In genomic region chr11:924406-925157, GRCh38 we compare ENCODE assay signal across 15 cellular contexts. TPM values are rescaled to one million over a fixed set of nuclear protein-coding genes. Genes with fewer than 3 reads are reported as not detected.
DNase-seq lines count a peak whose midpoint lies in the region; ATAC-seq, FAIRE-seq and TF ChIP-seq lines count a peak whose summit lies in the region.
"Had no signal": no experiment of that assay in that cellular context is flagged by ENCODE, and none has a peak within 500 bp of the region (broad histone marks: within the 10 kb centered on the region; RNA-seq: fewer than 3 reads in every experiment).

No MANE protein-coding gene starts in this region.

- dilution Hi-C loops in endothelial cell of umbilical vein (cut with MboI; ENCODE audit: extremely low pct_ligation_motif_present, low sequenced_read_pairs): no loop called here

- POLR2A ChIA-PET in endothelial cell of umbilical vein (lab: Charles Lee): no interaction called here

- peaks cover 33% of the 10 kb centered on the region for H3K4me1 Mint-ChIP-seq in activated naive CD4-positive, alpha-beta T cell treated with anti-CD3 and anti-CD28 coated beads, Interleukin-2, amount 10 ng/mL, durations not matched to agents 7 days and 5 days

- H3K27me3 ChIP-seq in endothelial cell of umbilical vein (ENCODE audit: control insufficient read depth in 2 of 2, insufficient read depth in 2 of 2, low read length in 2 of 2): no peaks in the 10 kb centered on the region
- H3K27me3 ChIP-seq in neuronal stem cell (ENCODE audit: control insufficient read depth in 3 of 3, insufficient read depth in 3 of 3, low read depth in 1 of 3, low read length in 3 of 3): no peaks in the 10 kb centered on the region
- H3K27me3 ChIP-seq in aorta (ENCODE audit: control insufficient read depth in 1 of 2, insufficient read depth in 2 of 2, low read length in 1 of 2): no peaks in the 10 kb centered on the region

- FAIRE-seq in endothelial cell of umbilical vein (lab: Jason Lieb, UNC): no peak

- H2BK12ac ChIP-seq in neuronal stem cell (ENCODE audit: low read length): peak overlapping the region; percentile 99

- H3K36me3 ChIP-seq in endothelial cell of umbilical vein (ENCODE audit: control insufficient read depth in 2 of 2, extremely low read depth in 1 of 2, insufficient read depth in 2 of 2, low read length in 2 of 2) (peaks cover 0 to 2% of the 10 kb centered on the region in 2 experiments), neuronal stem cell (replicated peaks in 1 of 2; ENCODE audit: control insufficient read depth in 2 of 2, insufficient read depth in 2 of 2, low read length in 2 of 2) (peaks cover 3 to 29% of the 10 kb centered on the region in 2 donors), aorta (ENCODE audit: control insufficient read depth in 1 of 2, insufficient read depth in 2 of 2, low read length in 1 of 2) (no peaks in the 10 kb centered on the region)

- intact Hi-C loops in endothelial cell of umbilical vein (cut with micrococcal nuclease) (loop anchor here (2.0 kb wide), 1 partner anchor 14 kb away; the partner anchor contains the start of gene CHID1), aorta (cut with DNase I) (loop anchor here (5.0 to 10.0 kb wide), 2 partner anchors 130 to 413 kb away; no protein-coding TSS in a partner anchor)

- peak overlapping the region; percentile 48 for H2BK120ac ChIP-seq in neuronal stem cell (ENCODE audit: low read depth, low read length)

- H3K9ac ChIP-seq in endothelial cell of umbilical vein (replicated peaks; ENCODE audit: extremely low read depth, insufficient read depth, low read length) (no peak overlapping the region), neuronal stem cell (ENCODE audit: low read depth, low read length, poor library complexity) (peak overlapping the region; percentile 14)
- H3K9ac ChIP-seq: parathyroid adenoma had no signal

- no peak overlapping the region for H3K27ac ChIP-seq in endothelial cell of umbilical vein (ENCODE audit: insufficient read depth, low read depth, low read length)
- no peak overlapping the region for H3K27ac ChIP-seq in neuronal stem cell (replicated peaks; ENCODE audit: low read length)
- no peak overlapping the region for H3K27ac ChIP-seq in aorta (ENCODE audit: low read depth in 1 of 2, low read length in 2 of 2)
- H3K27ac ChIP-seq: parathyroid adenoma had no signal

- no TSS peak for BruUV-seq in endothelial cell of umbilical vein (replicated peaks; lab: Mats Ljungman, UMichigan)

- H3K4me1 ChIP-seq in endothelial cell of umbilical vein (ENCODE audit: control insufficient read depth, extremely low read depth, insufficient read depth, low read length) (peaks cover 17% of the 10 kb centered on the region), neuronal stem cell (ENCODE audit: control insufficient read depth in 2 of 2, insufficient read depth in 1 of 2, low read depth in 1 of 2, low read length in 2 of 2) (peaks cover 3 to 13% of the 10 kb centered on the region in 2 donors), aorta (ENCODE audit: control insufficient read depth in 1 of 2, insufficient read depth in 2 of 2, low read length in 2 of 2) (no peaks in the 10 kb centered on the region)

- H3K9me3 ChIP-seq in endothelial cell of umbilical vein (replicated peaks; ENCODE audit: control insufficient read depth, insufficient read depth, low read length) (no peaks in the 10 kb centered on the region), neuronal stem cell (replicated peaks in 1 of 2; ENCODE audit: control insufficient read depth in 2 of 2, insufficient read depth in 1 of 2, low read depth in 1 of 2, low read length in 2 of 2) (no peaks in the 10 kb centered on the region), aorta (ENCODE audit: control insufficient read depth, low read length) (no peaks in the 10 kb centered on the region)

- peaks cover 2% of the 10 kb centered on the region for H3K79me1 ChIP-seq in neuronal stem cell (ENCODE audit: low read depth, low read length)

- no peak for TF ChIP-seq CTCF in endothelial cell of umbilical vein (IDR thresholded peaks at IDR 0.05; ENCODE audit: extremely low read depth in 1 of 2, insufficient read depth in 1 of 2, low read depth in 1 of 2, low read length in 2 of 2)

- peak overlapping the region; percentile 78 for H2BK15ac ChIP-seq in neuronal stem cell (ENCODE audit: low read length)

- H4K20me1 ChIP-seq in endothelial cell of umbilical vein (replicated peaks; ENCODE audit: control insufficient read depth, extremely low read depth, insufficient read depth, low read length): peaks cover 2% of the 10 kb centered on the region

- no peak for TF ChIP-seq POLR2A in endothelial cell of umbilical vein (IDR thresholded peaks at IDR 0.05; ENCODE audit: low read depth, low read length)

- peak overlapping the region; percentile 47 for H3K23ac ChIP-seq in neuronal stem cell (ENCODE audit: low read depth, low read length, poor library complexity)

- peak overlapping the region; percentile 70 for H4K8ac ChIP-seq in neuronal stem cell (ENCODE audit: low read depth, low read length)

- no peak overlapping the region for H3K27ac Mint-ChIP-seq in activated naive CD4-positive, alpha-beta T cell treated with anti-CD3 and anti-CD28 coated beads, Interleukin-2, amount 10 ng/mL, durations not matched to agents 7 days and 5 days
- H3K27ac Mint-ChIP-seq: activated CD4-positive, alpha-beta T cell treated with anti-CD3 and anti-CD28 coated beads for 36 hours had no signal

- H3K4me3 Mint-ChIP-seq in activated naive CD4-positive, alpha-beta T cell treated with anti-CD3 and anti-CD28 coated beads, Interleukin-2, amount 10 ng/mL, durations not matched to agents 7 days and 5 days: peak overlapping the region; percentile 23
- H3K4me3 Mint-ChIP-seq: activated CD4-positive, alpha-beta T cell treated with anti-CD3 and anti-CD28 coated beads for 36 hours had no signal

- H2AFZ ChIP-seq in endothelial cell of umbilical vein (ENCODE audit: low read depth, low read length): peak overlapping the region; percentile 97
- peak overlapping the region; percentile 66 for H2AFZ ChIP-seq in neuronal stem cell (ENCODE audit: low read length)

- peaks cover 26% of the 10 kb centered on the region for H3K79me2 ChIP-seq in endothelial cell of umbilical vein (ENCODE audit: control insufficient read depth, insufficient read depth, low read length)
- H3K79me2 ChIP-seq: parathyroid adenoma had no signal

- no CpG with 5 or more reads among the region's 18 CpGs for WGBS in neuronal stem cell (ENCODE audit: extremely low coverage in 2 of 2, insufficient read length in 2 of 2, insufficient replicate concordance in 1 of 2), 2 donors
- WGBS in aorta, 2 donors: 68 to 72% methylated on average over 18 of the region's 18 CpGs

- DNase-seq in activated naive CD4-positive, alpha-beta T cell treated with anti-CD3 and anti-CD28 coated beads, Interleukin-2, amount 10 ng/mL, durations not matched to agents 7 days and 5 days: no peak
- DNase-seq in activated naive CD4-positive, alpha-beta T cell (lab: John Stamatoyannopoulos, UW): no peak
- DNase-seq in endothelial cell of umbilical vein (ENCODE audit: low read depth, low spot score) (no peak), neuronal stem cell (ENCODE audit: low spot score) (no peak), aorta (no peak), RKO (ENCODE audit: low spot score) (no peak)
- DNase-seq: ACHN; activated CD4-positive, alpha-beta T cell treated with anti-CD3 and anti-CD28 coated beads for 36 hours; activated naive CD4-positive, alpha-beta T cell treated with Interleukin-2 at 50 U/mL for 16 hours; DMS79; MM.1S; stimulated activated CD4-positive, alpha-beta T cell treated with anti-CD3 and anti-CD28 coated beads, Interleukin-4, amount 100 ng/mL, for 4 hours had no signal

- H3K18ac ChIP-seq in neuronal stem cell (ENCODE audit: low read length): peak overlapping the region; percentile 84

- H3K4me3 ChIP-seq in endothelial cell of umbilical vein (replicated peaks in 1 of 3; ENCODE audit: insufficient read depth in 1 of 3, low read depth in 1 of 3, low read length in 3 of 3) (no peak overlapping the region), neuronal stem cell (ENCODE audit: low read length in 2 of 2) (no peak overlapping the region), aorta (ENCODE audit: low read length in 2 of 2) (no peak overlapping the region)

- peak overlapping the region; percentile 94 for H2AK5ac ChIP-seq in neuronal stem cell (ENCODE audit: low read depth, low read length)

- peak overlapping the region; percentile 17 for H3K4me2 ChIP-seq in endothelial cell of umbilical vein (ENCODE audit: insufficient read depth, low read length)
- H3K4me2 ChIP-seq in neuronal stem cell (ENCODE audit: insufficient read depth, low read length, poor library complexity, severe bottlenecking): no peak overlapping the region

- no peak overlapping the region for H2BK5ac ChIP-seq in neuronal stem cell (ENCODE audit: low read length)

- CTCF ChIA-PET in activated naive CD4-positive, alpha-beta T cell treated with anti-CD3 and anti-CD28 coated beads, Interleukin-2, amount 10 ng/mL, durations not matched to agents 7 days and 5 days (lab: Charles Lee): interaction anchor here (1.1 to 1.7 kb wide), 2 partner anchors 13 kb away, joined by 4 read pairs; no protein-coding TSS in a partner anchor
- CTCF ChIA-PET in endothelial cell of umbilical vein (lab: Charles Lee): interaction anchor here (0.8 to 2.8 kb wide), 13 partner anchors 9 to 127 kb away, joined by 3 to 13 read pairs (median 7); partner anchors contain the start of gene TSPAN4

- no peaks in the 10 kb centered on the region for H3K9me1 ChIP-seq in endothelial cell of umbilical vein (replicated peaks; ENCODE audit: control insufficient read depth, extremely low read depth, insufficient read depth, low read length)

- ATAC-seq in aorta (ENCODE audit: low FRiP score) (peak; percentile 23), GM19035 (IDR thresholded peaks at IDR 0.05; ENCODE audit: unreplicated experiment) (no peak), GM21737 (IDR thresholded peaks at IDR 0.05; ENCODE audit: unreplicated experiment) (no peak)

- H3K14ac ChIP-seq in neuronal stem cell (ENCODE audit: low read length): no peak overlapping the region

- no peak overlapping the region for H3K4ac ChIP-seq in neuronal stem cell (ENCODE audit: low read length)

- peaks cover 9% of the 10 kb centered on the region for H3K36me3 Mint-ChIP-seq in activated naive CD4-positive, alpha-beta T cell treated with anti-CD3 and anti-CD28 coated beads, Interleukin-2, amount 10 ng/mL, durations not matched to agents 7 days and 5 days

- H4K91ac ChIP-seq in neuronal stem cell (ENCODE audit: low read depth, low read length, poor library complexity): peak overlapping the region; percentile 73

- H3K9me3 Mint-ChIP-seq in activated naive CD4-positive, alpha-beta T cell treated with anti-CD3 and anti-CD28 coated beads, Interleukin-2, amount 10 ng/mL, durations not matched to agents 7 days and 5 days: no peaks in the 10 kb centered on the region

- H3K27me3 Mint-ChIP-seq in activated naive CD4-positive, alpha-beta T cell treated with anti-CD3 and anti-CD28 coated beads, Interleukin-2, amount 10 ng/mL, durations not matched to agents 7 days and 5 days: peaks cover 4% of the 10 kb centered on the region
- H3K27me3 Mint-ChIP-seq: activated CD4-positive, alpha-beta T cell treated with anti-CD3 and anti-CD28 coated beads for 36 hours had no signal

RNA-seq across cellular contexts. Expression of gene AP2A2, which starts 1.1 kb away (rescaled TPM):
- total RNA-seq in endothelial cell of umbilical vein (92.5 and 92.6 TPM in 2 replicates), aorta (100 to 1,000 TPM in 1 of 2 donors, 10 to 100 TPM in 1; 93.3 to 147 TPM)
- polyA plus RNA-seq in endothelial cell of umbilical vein (89.5 and 109 TPM in 2 replicates), aorta (10 to 100 TPM; 14.0 to 47.3 TPM)
- polyA plus RNA-seq in endothelial cell of umbilical vein (2011; cell fraction: cytosol; rRNA removed): 59.7 and 67.5 TPM in 2 replicates
- polyA plus RNA-seq in endothelial cell of umbilical vein (2011; cell fraction: nucleus; rRNA removed): 207 and 227 TPM in 2 replicates
- polyA plus RNA-seq in endothelial cell of umbilical vein (2012): 60.5 and 72.6 TPM in 2 replicates
- polyA minus RNA-seq in endothelial cell of umbilical vein: 91.0 and 107 TPM in 2 replicates
- 42.9 TPM for polyA minus RNA-seq in endothelial cell of umbilical vein (2011; cell fraction: cytosol; rRNA and poly(A)+ RNA removed)
- polyA minus RNA-seq in endothelial cell of umbilical vein (2011; cell fraction: nucleus; rRNA and poly(A)+ RNA removed): 99.5 and 108 TPM in 2 replicates
- 49.2 TPM for polyA plus RNA-seq in neuronal stem cell (2013, experiment 1 of 2)
- 52.4 TPM for polyA plus RNA-seq in neuronal stem cell (2013, experiment 2 of 2)

RNA-seq across cellular contexts. Expression of gene CHID1, which starts 14.0 kb away (rescaled TPM):
- 86.2 and 89.8 TPM in 2 replicates for total RNA-seq in endothelial cell of umbilical vein
- 98.2 and 107 TPM in 2 replicates for polyA plus RNA-seq in endothelial cell of umbilical vein
- polyA plus RNA-seq in endothelial cell of umbilical vein (2011; cell fraction: cytosol; rRNA removed): 117 and 125 TPM in 2 replicates
- polyA plus RNA-seq in endothelial cell of umbilical vein (2011; cell fraction: nucleus; rRNA removed): 65.5 and 66.9 TPM in 2 replicates
- 95.2 and 134 TPM in 2 replicates for polyA plus RNA-seq in endothelial cell of umbilical vein (2012)
- 75.0 and 96.4 TPM in 2 replicates for polyA minus RNA-seq in endothelial cell of umbilical vein
- 23.1 TPM for polyA minus RNA-seq in endothelial cell of umbilical vein (2011; cell fraction: cytosol; rRNA and poly(A)+ RNA removed)
- 27.8 and 31.1 TPM in 2 replicates for polyA minus RNA-seq in endothelial cell of umbilical vein (2011; cell fraction: nucleus; rRNA and poly(A)+ RNA removed)
- 42.0 TPM for polyA plus RNA-seq in neuronal stem cell (2013, experiment 1 of 2)
- 43.9 TPM for polyA plus RNA-seq in neuronal stem cell (2013, experiment 2 of 2)
- total RNA-seq in aorta: 10 to 100 TPM; 55.4 to 77.4 TPM
- 10 to 100 TPM; 29.6 to 60.3 TPM for polyA plus RNA-seq in aorta
